In the genomic region with DNA sequence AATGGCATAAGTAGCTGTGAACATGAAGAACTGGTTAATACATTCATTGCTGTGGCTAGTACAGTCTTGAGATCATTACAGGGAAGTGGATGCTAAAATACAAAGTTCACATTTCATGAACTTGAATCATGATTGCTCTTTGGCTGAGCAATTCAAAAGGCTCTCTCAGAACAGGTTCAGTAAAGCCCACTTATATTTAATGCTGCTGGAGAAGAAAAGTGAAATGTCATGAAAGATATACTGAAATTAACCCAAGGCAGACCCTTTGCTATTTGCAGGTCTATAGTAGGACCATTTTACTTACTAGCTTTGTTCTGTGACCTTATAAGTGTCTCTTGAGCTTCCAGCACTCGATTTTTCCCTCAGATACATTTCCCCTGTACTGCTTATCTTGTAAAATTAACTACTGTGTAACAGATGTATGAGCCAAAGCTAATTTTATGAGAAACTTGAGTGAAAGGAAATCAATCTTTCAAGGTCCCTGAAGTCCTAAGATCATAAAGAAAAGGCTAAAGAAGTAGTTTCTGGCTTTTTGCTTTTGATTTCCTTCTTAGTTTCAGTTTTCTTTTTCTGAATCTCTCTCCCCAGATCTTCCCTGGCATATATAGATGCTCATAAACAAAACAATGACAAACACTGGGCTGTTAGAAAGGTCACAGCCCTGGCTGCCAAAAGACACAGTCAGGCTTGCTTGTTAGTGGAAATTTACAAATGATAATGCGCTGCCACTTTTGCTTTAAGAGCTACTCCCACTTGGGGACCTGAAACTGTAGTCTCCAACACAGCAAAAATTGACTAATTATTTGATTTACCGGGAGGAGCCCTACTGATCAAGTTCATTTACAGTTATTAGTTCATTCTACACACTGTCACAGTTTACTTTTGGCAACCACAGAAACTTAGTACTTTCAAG, we compare ENCODE assay signal across 1 cellular context.
TF ChIP-seq lines count a peak whose summit lies in the region.

No MANE protein-coding gene starts in this region.

TF ChIP-seq in IMR-90, 13 proteins besides CTCF, POLR2A, EP300 and RAD21:
- TF ChIP-seq MAZ (IDR thresholded peaks at IDR 0.05; ENCODE audit: borderline replicate concordance, low read depth, low read length) (no peak), CEBPB (IDR thresholded peaks at IDR 0.05; ENCODE audit: low read depth, low read length) (no peak), BHLHE40 (IDR thresholded peaks at IDR 0.05; ENCODE audit: low read depth, low read length) (no peak), RFX5 (IDR thresholded peaks at IDR 0.05; ENCODE audit: low read depth, low read length) (no peak), FOS (IDR thresholded peaks at IDR 0.05; ENCODE audit: low read depth, low read length) (no peak), MXI1 (IDR thresholded peaks at IDR 0.05; ENCODE audit: borderline replicate concordance, low read depth, low read length) (no peak), NFE2L2 (IDR thresholded peaks at IDR 0.05; ENCODE audit: low read depth, low read length) (no peak), SMC3 (IDR thresholded peaks at IDR 0.05; ENCODE audit: low read depth, low read length) (no peak), CHD1 (IDR thresholded peaks at IDR 0.05; ENCODE audit: low read depth, low read length) (no peak), RCOR1 (IDR thresholded peaks at IDR 0.05; ENCODE audit: insufficient replicate concordance, low read length) (no peak)
- TF ChIP-seq, protein P1, sequence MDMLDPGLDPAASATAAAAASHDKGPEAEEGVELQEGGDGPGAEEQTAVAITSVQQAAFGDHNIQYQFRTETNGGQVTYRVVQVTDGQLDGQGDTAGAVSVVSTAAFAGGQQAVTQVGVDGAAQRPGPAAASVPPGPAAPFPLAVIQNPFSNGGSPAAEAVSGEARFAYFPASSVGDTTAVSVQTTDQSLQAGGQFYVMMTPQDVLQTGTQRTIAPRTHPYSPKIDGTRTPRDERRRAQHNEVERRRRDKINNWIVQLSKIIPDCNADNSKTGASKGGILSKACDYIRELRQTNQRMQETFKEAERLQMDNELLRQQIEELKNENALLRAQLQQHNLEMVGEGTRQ (IDR thresholded peaks at IDR 0.05; ENCODE audit: low read depth, low read length): no peak
